Comparison of ENCODE assay signal across 20 cellular contexts in the genomic region with DNA sequence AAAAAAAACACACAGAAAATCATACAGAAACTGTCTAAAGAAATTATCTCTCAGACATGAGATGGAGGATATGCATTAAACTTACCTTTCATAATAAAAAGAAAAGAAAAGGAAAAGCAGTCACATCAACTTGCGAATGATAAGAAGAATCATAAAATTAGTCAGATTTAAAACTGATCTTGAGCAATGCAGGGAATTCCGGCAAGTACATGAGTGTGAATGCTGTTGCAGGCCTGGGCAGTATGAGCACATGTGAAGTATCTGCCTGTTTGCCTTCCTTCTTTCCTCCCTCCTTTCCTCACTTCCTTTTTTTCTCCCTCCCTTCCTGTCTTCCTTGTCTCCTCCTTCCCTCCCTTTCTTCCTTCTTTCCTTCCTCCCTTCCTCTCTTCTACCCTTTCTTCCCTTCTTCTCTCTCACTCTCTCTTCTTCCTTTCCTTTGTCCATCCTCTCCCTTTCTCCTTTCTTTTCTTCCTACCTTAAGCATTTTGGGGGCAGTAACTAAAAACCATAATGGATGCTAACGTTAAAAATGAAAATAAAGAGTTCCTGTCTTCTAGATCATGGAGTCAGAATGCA. TPM values are rescaled to one million over a fixed set of nuclear protein-coding genes. Genes with fewer than 3 reads are reported as not detected.
DNase-seq lines count a peak whose midpoint lies in the region; ATAC-seq, FAIRE-seq and TF ChIP-seq lines count a peak whose summit lies in the region.
"Had no signal": no experiment of that assay in that cellular context is flagged by ENCODE, and none has a peak within 500 bp of the region (broad histone marks: within the 10 kb centered on the region; RNA-seq: fewer than 3 reads in every experiment).

No MANE protein-coding gene starts in this region.

- H3K36me3 ChIP-seq in HEK293 (ENCODE audit: control insufficient read depth in 2 of 2, insufficient read depth in 1 of 2, low read length in 2 of 2) (no peaks in the 10 kb centered on the region), neuron (ENCODE audit: insufficient read depth, low read length) (no peaks in the 10 kb centered on the region), right atrium auricular region (no peaks in the 10 kb centered on the region)
- H3K36me3 ChIP-seq: BLaER1 had no signal

- no peaks in the 10 kb centered on the region for H3K9me3 ChIP-seq in HEK293 (ENCODE audit: control insufficient read depth, insufficient read depth, low read depth, low read length)
- H3K9me3 ChIP-seq in neuron (ENCODE audit: low read length), result no peaks in the 10 kb centered on the region
- no peaks in the 10 kb centered on the region for H3K9me3 ChIP-seq in right atrium auricular region
- H3K9me3 ChIP-seq: BLaER1 had no signal

- no peak for TF ChIP-seq POLR2A in GM12891 (IDR thresholded peaks at IDR 0.05; ENCODE audit: low read depth, low read length)

- H3K4me3 ChIP-seq in HEK293 (ENCODE audit: low read depth, low read length), result no peak overlapping the region
- no peak overlapping the region for H3K4me3 ChIP-seq in epithelial cell of esophagus (ENCODE audit: low read length)
- H3K4me3 ChIP-seq in neuron (ENCODE audit: low read length), result no peak overlapping the region
- H3K4me3 ChIP-seq in right atrium auricular region, result no peak overlapping the region
- H3K4me3 ChIP-seq: BLaER1, GM12878 had no signal

- FAIRE-seq in GM12891 (lab: Jason Lieb, UNC), result no peak
- FAIRE-seq: GM12878 had no signal

- H3K4me1 ChIP-seq in HEK293 (ENCODE audit: control insufficient read depth, insufficient read depth, low read length) (no peaks in the 10 kb centered on the region), neuron (ENCODE audit: insufficient read depth, low read length) (no peaks in the 10 kb centered on the region), right atrium auricular region (no peaks in the 10 kb centered on the region)
- H3K4me1 ChIP-seq: BLaER1 had no signal

- CTCF ChIA-PET in HEK293 (lab: Yijun Ruan, JAX), result no interaction called here

- H3K27ac ChIP-seq in HEK293 (ENCODE audit: extremely low read depth, low read depth, low read length) (no peak overlapping the region), right atrium auricular region (no peak overlapping the region)
- H3K27ac ChIP-seq: BLaER1 had no signal

- H2AFZ ChIP-seq in neuron (ENCODE audit: low read depth, low read length), result peak overlapping the region; percentile 46

- ATAC-seq in left colon, result no peak
- ATAC-seq: GM12878 had no signal

- H3K27me3 ChIP-seq in neuron (ENCODE audit: insufficient read depth, low read length) (no peaks in the 10 kb centered on the region), right atrium auricular region (no peaks in the 10 kb centered on the region)
- H3K27me3 ChIP-seq: BLaER1 had no signal

- TF ChIP-seq CTCF in HEK293 (tag by site-specific recombination; IDR thresholded peaks at IDR 0.05), result no peak
- TF ChIP-seq CTCF in epithelial cell of esophagus (IDR thresholded peaks at IDR 0.05; ENCODE audit: insufficient read depth, low read depth, low read length, missing control alignments), result no peak
- TF ChIP-seq CTCF in right atrium auricular region (IDR thresholded peaks at IDR 0.05), result no peak

- POLR2A ChIA-PET in HEK293 (lab: Yijun Ruan, JAX), result no interaction called here

- DNase-seq in GM12891 (ENCODE audit: insufficient read length, low spot score) (no peak), epithelial cell of esophagus (ENCODE audit: low read depth) (peak; percentile 70), left colon (no peak), right atrium auricular region (ENCODE audit: low spot score) (no peak), cardiac septum (ENCODE audit: low spot score) (no peak)
- DNase-seq: CD4-positive, alpha-beta T cell; COR-L47; DMS79 treated with DMSO at 0.1 percent for 48 hours; GOT3; Karpas-422; NCI-H1417; NCI-H187; NCI-H446 treated with DMSO at 0.1 percent for 48 hours; NCI-H526 treated with DMSO at 0.1 percent for 48 hours; Right ventricle myocardium superior had no signal

- intact Hi-C loops in left colon (cut with DNase I, micrococcal nuclease) (no loop called here), cardiac septum (cut with DNase I) (no loop called here)

TF ChIP-seq in GM12891, 5 proteins besides CTCF, POLR2A, EP300 and RAD21:
- no peak for TF ChIP-seq TAF1 (IDR thresholded peaks at IDR 0.05; ENCODE audit: low read depth, low read length)
- TF ChIP-seq POLR2AphosphoS5 (IDR thresholded peaks at IDR 0.05; ENCODE audit: low read depth, low read length), result no peak
- TF ChIP-seq PAX5 (IDR thresholded peaks at IDR 0.05; ENCODE audit: insufficient read depth, low read length, severe bottlenecking), result no peak
- TF ChIP-seq POU2F2 (IDR thresholded peaks at IDR 0.05; ENCODE audit: low read depth, low read length), result no peak
- TF ChIP-seq SPI1 (IDR thresholded peaks at IDR 0.05; ENCODE audit: low read depth, low read length), result 0 out of 2 replicates have a peak, but pooled peaks have one; percentile 2

TF ChIP-seq in HEK293, 187 proteins besides CTCF, POLR2A, EP300 and RAD21:
- TF ChIP-seq ZEB2 (tag by site-specific recombination; IDR thresholded peaks at IDR 0.05), result no peak
- TF ChIP-seq PRDM1 (tag by site-specific recombination; IDR thresholded peaks at IDR 0.05), result peak; percentile 95
- peak; percentile 80 for TF ChIP-seq ZNF366 (tag by site-specific recombination; conservative IDR thresholded peaks at IDR 0.05)

RNA-seq across cellular contexts. Expression of a gene that starts 38.5 kb away (rescaled TPM):
- not detected for polyA plus RNA-seq in GM12891 (2012; ENCODE audit: low read depth, missing spikeins)
- total RNA-seq in left colon (under 1 TPM; 0.45 to 0.58 TPM), right atrium auricular region (not detected), cardiac septum (not detected)
- total RNA-seq: CD4-positive, alpha-beta T cell; GM12878; M059J; Right ventricle myocardium superior had no signal
